8 cellular contexts compared by ENCODE assay signal in the genomic region with DNA sequence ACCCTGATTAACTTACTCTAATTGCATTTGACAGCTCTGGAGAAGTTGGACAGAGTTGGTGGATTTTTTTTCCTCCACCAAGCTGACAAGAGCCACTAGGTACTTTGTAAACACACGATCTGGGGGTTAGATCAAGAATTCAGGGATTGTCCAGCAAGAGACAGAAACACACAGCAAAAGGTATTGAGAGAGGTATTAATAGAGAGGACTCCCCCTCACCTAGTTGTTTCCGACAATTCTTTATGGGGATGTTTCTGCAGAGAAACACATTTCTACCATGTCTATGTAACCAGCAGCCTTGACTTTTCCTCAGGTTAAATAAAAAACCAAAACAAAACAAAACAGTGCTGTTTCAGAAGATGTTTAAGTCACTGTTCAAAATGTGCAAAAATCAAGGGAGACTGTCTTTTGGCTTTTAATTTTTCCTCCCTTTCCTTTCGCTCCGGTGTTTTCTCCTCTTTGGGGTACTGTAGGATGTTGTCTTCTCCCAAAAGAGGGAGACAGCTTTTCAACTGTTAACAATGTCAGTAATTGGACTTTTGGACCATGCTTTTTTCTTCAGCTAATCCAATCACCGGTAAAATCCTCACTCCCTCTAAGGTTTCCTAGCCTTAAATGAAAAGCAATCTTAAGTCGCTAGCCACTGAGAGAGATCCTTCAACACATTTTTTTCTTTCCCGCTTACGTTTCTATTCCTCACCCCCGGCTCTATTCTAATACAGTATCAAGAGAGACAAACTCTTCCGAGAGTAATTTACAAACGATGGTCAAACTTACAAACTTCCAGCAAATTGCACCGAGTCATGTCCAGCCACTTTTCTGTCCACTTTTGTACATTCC. TPM values are rescaled to one million over a fixed set of nuclear protein-coding genes. Genes with fewer than 3 reads are reported as not detected.
DNase-seq lines count a peak whose midpoint lies in the region; ATAC-seq and TF ChIP-seq lines count a peak whose summit lies in the region.

No MANE protein-coding gene starts in this region.

- intact Hi-C loops in left cardiac atrium (cut with DNase I), result loop anchor here (2.0 to 5.0 kb wide), 5 partner anchors 35 to 495 kb away; no protein-coding TSS in a partner anchor

- H3K4me3 ChIP-seq in retinal pigment epithelial cell (ENCODE audit: low read length), result peak overlapping the region; percentile 78

- H3K36me3 Mint-ChIP-seq in activated CD4-positive, alpha-beta memory T cell treated with anti-CD3 and anti-CD28 coated beads, Interleukin-2, amount 10 ng/mL, durations not matched to agents 7 days and 5 days (ENCODE audit: low read depth), result peaks cover 22% of the 10 kb centered on the region

- ATAC-seq in left cardiac atrium (peak; percentile 1 to 4), HG03045 (IDR thresholded peaks at IDR 0.05; ENCODE audit: unreplicated experiment) (no peak), GM18520 (IDR thresholded peaks at IDR 0.05; ENCODE audit: unreplicated experiment) (no peak)

- H3K4me3 Mint-ChIP-seq in activated CD4-positive, alpha-beta memory T cell treated with anti-CD3 and anti-CD28 coated beads, Interleukin-2, amount 10 ng/mL, durations not matched to agents 7 days and 5 days, result peak overlapping the region; percentile 97

- peaks cover 36% of the 10 kb centered on the region for H3K4me1 Mint-ChIP-seq in activated CD4-positive, alpha-beta memory T cell treated with anti-CD3 and anti-CD28 coated beads, Interleukin-2, amount 10 ng/mL, durations not matched to agents 7 days and 5 days

- H3K27me3 Mint-ChIP-seq in activated CD4-positive, alpha-beta memory T cell treated with anti-CD3 and anti-CD28 coated beads, Interleukin-2, amount 10 ng/mL, durations not matched to agents 7 days and 5 days, result no peaks in the 10 kb centered on the region

- CTCF ChIA-PET in activated CD4-positive, alpha-beta memory T cell treated with anti-CD3 and anti-CD28 coated beads, Interleukin-2, amount 10 ng/mL, durations not matched to agents 7 days and 5 days (lab: Charles Lee), result interaction anchor here (0.6 to 8.3 kb wide), 107 partner anchors 8 to 1275 kb away, joined by 3 to 146 read pairs (median 6); a partner anchor contains a TSS

- no peaks in the 10 kb centered on the region for H3K9me3 Mint-ChIP-seq in activated CD4-positive, alpha-beta memory T cell treated with anti-CD3 and anti-CD28 coated beads, Interleukin-2, amount 10 ng/mL, durations not matched to agents 7 days and 5 days

- no peak for TF ChIP-seq CTCF in retinal pigment epithelial cell (conservative IDR thresholded peaks at IDR 0.05; ENCODE audit: low read depth, low read length)

- H3K27ac Mint-ChIP-seq in activated CD4-positive, alpha-beta memory T cell treated with anti-CD3 and anti-CD28 coated beads, Interleukin-2, amount 10 ng/mL, durations not matched to agents 7 days and 5 days, result peak overlapping the region; percentile 88

- POLR2A ChIA-PET in activated CD4-positive, alpha-beta memory T cell treated with anti-CD3 and anti-CD28 coated beads, Interleukin-2, amount 10 ng/mL, durations not matched to agents 7 days and 5 days (lab: Charles Lee), result interaction anchor here (0.7 to 7.4 kb wide), 39 partner anchors 11 to 553 kb away, joined by 3 to 92 read pairs (median 4); a partner anchor contains a TSS

- DNase-seq in NOMO-1 treated with DMSO at 0.1 percent for 48 hours (lab: John Stamatoyannopoulos, UW; ENCODE audit: unreplicated experiment) (peak; percentile 29), NOMO-1 treated with dmso at 0.1 percent for 144 hours (lab: John Stamatoyannopoulos, UW; ENCODE audit: unreplicated experiment) (no peak), left cardiac atrium (no peak), retinal pigment epithelial cell (ENCODE audit: low read depth) (no peak), medulla oblongata (ENCODE audit: extremely low spot score) (no peak)
- DNase-seq in activated CD4-positive, alpha-beta memory T cell treated with anti-CD3 and anti-CD28 coated beads, Interleukin-2, amount 10 ng/mL, durations not matched to agents 7 days and 5 days, result no peak

RNA-seq across cellular contexts. Expression of a gene that starts 0.6 kb away (rescaled TPM):
- total RNA-seq in activated CD4-positive, alpha-beta memory T cell treated with anti-CD3 and anti-CD28 coated beads, Interleukin-2, amount 10 ng/mL, durations not matched to agents 7 days and 5 days, result 10 to 100 TPM; 19.2 to 19.3 TPM
- 1 to 10 TPM; 6.8 to 9.3 TPM for total RNA-seq in left cardiac atrium

RNA-seq across cellular contexts. Expression of a gene that starts 47.4 kb away (rescaled TPM):
- 10 to 100 TPM; 31.5 to 32.9 TPM for total RNA-seq in activated CD4-positive, alpha-beta memory T cell treated with anti-CD3 and anti-CD28 coated beads, Interleukin-2, amount 10 ng/mL, durations not matched to agents 7 days and 5 days
- 10 to 100 TPM; 17.4 to 18.0 TPM for total RNA-seq in left cardiac atrium

RNA-seq across cellular contexts. Expression of a gene that starts 47.5 kb away (rescaled TPM):
- total RNA-seq in activated CD4-positive, alpha-beta memory T cell treated with anti-CD3 and anti-CD28 coated beads, Interleukin-2, amount 10 ng/mL, durations not matched to agents 7 days and 5 days, result 10 to 100 TPM; 11.9 to 12.0 TPM
- 1 to 10 TPM; 7.0 to 7.3 TPM for total RNA-seq in left cardiac atrium

Comparison
In these comparisons a context has a peak if more than half of its experiments do, and no peak if none do; other contexts are left out.
1. ATAC-seq: peak in left cardiac atrium (2 of 2); none in HG03045 (single experiment) and GM18520 (single experiment).